15 cellular contexts compared by ENCODE assay signal in the genomic region with DNA sequence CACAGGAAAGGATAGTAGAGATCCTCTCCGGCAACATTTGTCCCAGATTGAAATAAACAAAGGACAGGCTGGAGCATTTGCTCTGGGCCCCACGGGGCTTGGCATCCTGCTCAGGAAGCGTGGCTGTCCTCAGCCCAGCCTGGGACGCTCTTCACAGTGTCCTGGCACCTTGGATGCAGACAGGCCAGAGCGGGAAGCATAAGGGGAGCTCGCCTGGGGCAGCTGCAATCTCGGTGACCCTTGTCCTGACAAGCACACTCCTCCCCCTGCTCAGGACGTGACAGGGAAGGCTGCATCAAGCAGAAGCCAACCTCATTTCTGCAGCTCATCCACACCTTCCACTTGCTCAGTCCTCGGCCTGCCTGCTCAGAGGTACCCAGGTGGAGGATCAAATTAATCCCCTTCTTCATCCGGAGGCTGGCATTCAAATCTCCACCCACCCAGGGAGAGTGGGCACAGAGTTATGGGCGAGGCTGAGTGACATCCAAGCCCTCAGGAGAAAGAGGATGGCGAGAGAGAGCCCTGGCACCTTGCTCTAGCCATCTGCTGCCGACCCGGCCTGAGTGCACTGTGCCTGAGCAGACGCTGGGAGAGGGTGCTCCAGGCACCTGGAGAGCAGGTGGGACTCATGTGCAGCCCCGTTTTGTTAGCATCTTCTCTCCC. TPM values are rescaled to one million over a fixed set of nuclear protein-coding genes. Genes with fewer than 3 reads are reported as not detected.
DNase-seq lines count a peak whose midpoint lies in the region; ATAC-seq and TF ChIP-seq lines count a peak whose summit lies in the region.
"Had no signal": no experiment of that assay in that cellular context is flagged by ENCODE, and none has a peak within 500 bp of the region (broad histone marks: within the 10 kb centered on the region; RNA-seq: fewer than 3 reads in every experiment).

No MANE protein-coding gene starts in this region.

- H3K4me1 ChIP-seq in liver (ENCODE audit: control insufficient read depth in 4 of 4, insufficient read depth in 4 of 4, low read length in 3 of 4) (peaks cover 0 to 9% (median 6%) of the 10 kb centered on the region in 4 donors), neural progenitor cell (no peaks in the 10 kb centered on the region)
- H3K4me1 ChIP-seq: BE2C, SJSA1 had no signal

- TF ChIP-seq RAD21 in liver (IDR thresholded peaks at IDR 0.05), result peak in 1 of 2 donors; percentile 38

- H3K4me1 Mint-ChIP-seq in mesothelial cell of epicardium (no peaks in the 10 kb centered on the region), neural progenitor cell (no peaks in the 10 kb centered on the region)
- H3K4me1 Mint-ChIP-seq: CD4-positive, alpha-beta memory T cell had no signal

- no peak overlapping the region for H3K27ac ChIP-seq in liver (ENCODE audit: low read depth in 1 of 2, low read length in 2 of 2)
- H3K27ac ChIP-seq in neural progenitor cell, result no peak overlapping the region
- H3K27ac ChIP-seq: SJSA1 had no signal

- H3K27ac Mint-ChIP-seq in mesothelial cell of epicardium (no peak overlapping the region), neural progenitor cell (no peak overlapping the region)

- H3K9me3 ChIP-seq in liver (ENCODE audit: control insufficient read depth in 4 of 4, low read length in 3 of 4) (no peaks in the 10 kb centered on the region), neural progenitor cell (ENCODE audit: low read depth) (no peaks in the 10 kb centered on the region)
- H3K9me3 ChIP-seq: BE2C, SJSA1 had no signal

- no peaks in the 10 kb centered on the region for H3F3A ChIP-seq in neural progenitor cell (ENCODE audit: low read depth)

- H3K9me3 Mint-ChIP-seq in mesothelial cell of epicardium (no peaks in the 10 kb centered on the region), neural progenitor cell (no peaks in the 10 kb centered on the region)
- H3K9me3 Mint-ChIP-seq: CD4-positive, alpha-beta memory T cell had no signal

- H3K4me3 ChIP-seq in liver (ENCODE audit: low read depth in 1 of 3, low read length in 3 of 3), result no peak overlapping the region
- no peak overlapping the region for H3K4me3 ChIP-seq in neural progenitor cell
- H3K4me3 ChIP-seq: SJSA1 had no signal

- no peak overlapping the region for H3K9ac ChIP-seq in liver (ENCODE audit: low read depth in 1 of 2, low read length in 2 of 2)
- H3K9ac ChIP-seq in neural progenitor cell, result no peak overlapping the region

- H3K4me2 ChIP-seq in neural progenitor cell, result no peak overlapping the region

- ATAC-seq in HG03571 (IDR thresholded peaks at IDR 0.05; ENCODE audit: unreplicated experiment), result no peak

- H2AFZ ChIP-seq in neural progenitor cell (replicated peaks), result no peak overlapping the region

- 61% methylated on average over 16 of the region's 16 CpGs for WGBS in liver

- TF ChIP-seq CTCF in liver (IDR thresholded peaks at IDR 0.05; ENCODE audit: low read depth, low read length, missing input control), result no peak
- TF ChIP-seq CTCF in mesothelial cell of epicardium (IDR thresholded peaks at IDR 0.05; ENCODE audit: unreplicated experiment), result no peak
- no peak for TF ChIP-seq CTCF in neural progenitor cell (IDR thresholded peaks at IDR 0.05)

- H3K36me3 Mint-ChIP-seq in mesothelial cell of epicardium, result no peaks in the 10 kb centered on the region
- no peaks in the 10 kb centered on the region for H3K36me3 Mint-ChIP-seq in neural progenitor cell
- H3K36me3 Mint-ChIP-seq: CD4-positive, alpha-beta memory T cell had no signal

- H3K36me3 ChIP-seq in liver (ENCODE audit: control insufficient read depth in 4 of 4, insufficient read depth in 3 of 4, low read depth in 1 of 4, low read length in 3 of 4) (no peaks in the 10 kb centered on the region), neural progenitor cell (no peaks in the 10 kb centered on the region)
- H3K36me3 ChIP-seq: BE2C, SJSA1 had no signal

- H4K20me1 ChIP-seq in neural progenitor cell (ENCODE audit: low read depth), result no peaks in the 10 kb centered on the region

- DNase-seq in AG20443 (ENCODE audit: low spot score) (peak; percentile 14), HuH-7 (ENCODE audit: low spot score) (peak; percentile 59), cerebellum (ENCODE audit: low spot score) (peak; percentile 87), mesothelial cell of epicardium (ENCODE audit: low spot score in 2 of 2, unreplicated experiment in 2 of 2) (no peak), neural progenitor cell (ENCODE audit: low spot score) (no peak), SKM-1 treated with dmso at 0.1 percent for 144 hours (lab: John Stamatoyannopoulos, UW; ENCODE audit: unreplicated experiment) (no peak)
- DNase-seq: BE2C; CD4-positive, alpha-beta memory T cell; NCI-H1417; NCI-H1930; NCI-H510A; RPMI8226 had no signal

- H3K79me2 ChIP-seq in neural progenitor cell (ENCODE audit: low read depth), result no peaks in the 10 kb centered on the region

- no peak overlapping the region for H3K4me3 Mint-ChIP-seq in mesothelial cell of epicardium
- H3K4me3 Mint-ChIP-seq in neural progenitor cell, result no peak overlapping the region
- H3K4me3 Mint-ChIP-seq: CD4-positive, alpha-beta memory T cell had no signal

- H3K27me3 ChIP-seq in liver (ENCODE audit: control insufficient read depth in 4 of 4, insufficient read depth in 4 of 4, low read length in 3 of 4) (no peaks in the 10 kb centered on the region), neural progenitor cell (no peaks in the 10 kb centered on the region)
- H3K27me3 ChIP-seq: BE2C, SJSA1 had no signal

- H3K27me3 Mint-ChIP-seq in mesothelial cell of epicardium (ENCODE audit: low read depth), result no peaks in the 10 kb centered on the region
- peaks cover 8% of the 10 kb centered on the region for H3K27me3 Mint-ChIP-seq in neural progenitor cell (ENCODE audit: insufficient read depth, low read depth)

TF ChIP-seq in liver, 16 proteins besides CTCF, POLR2A, EP300 and RAD21:
- TF ChIP-seq SP1 (IDR thresholded peaks at IDR 0.05) (peak; percentile 39), HNF4A (conservative IDR thresholded peaks at IDR 0.05) (peak; percentile 18 to 46), JUND (IDR thresholded peaks at IDR 0.05) (no peak), RXRA (IDR thresholded peaks at IDR 0.05) (peak; percentile 13 to 31), HNF4G (IDR thresholded peaks at IDR 0.05) (no peak), GABPA (IDR thresholded peaks at IDR 0.05 in 1 of 2, conservative IDR thresholded peaks at IDR 0.05 in 1 of 2) (no peak), EGR1 (IDR thresholded peaks at IDR 0.05; ENCODE audit: low read depth in 2 of 2) (no peak)
- TF ChIP-seq, protein P1, sequence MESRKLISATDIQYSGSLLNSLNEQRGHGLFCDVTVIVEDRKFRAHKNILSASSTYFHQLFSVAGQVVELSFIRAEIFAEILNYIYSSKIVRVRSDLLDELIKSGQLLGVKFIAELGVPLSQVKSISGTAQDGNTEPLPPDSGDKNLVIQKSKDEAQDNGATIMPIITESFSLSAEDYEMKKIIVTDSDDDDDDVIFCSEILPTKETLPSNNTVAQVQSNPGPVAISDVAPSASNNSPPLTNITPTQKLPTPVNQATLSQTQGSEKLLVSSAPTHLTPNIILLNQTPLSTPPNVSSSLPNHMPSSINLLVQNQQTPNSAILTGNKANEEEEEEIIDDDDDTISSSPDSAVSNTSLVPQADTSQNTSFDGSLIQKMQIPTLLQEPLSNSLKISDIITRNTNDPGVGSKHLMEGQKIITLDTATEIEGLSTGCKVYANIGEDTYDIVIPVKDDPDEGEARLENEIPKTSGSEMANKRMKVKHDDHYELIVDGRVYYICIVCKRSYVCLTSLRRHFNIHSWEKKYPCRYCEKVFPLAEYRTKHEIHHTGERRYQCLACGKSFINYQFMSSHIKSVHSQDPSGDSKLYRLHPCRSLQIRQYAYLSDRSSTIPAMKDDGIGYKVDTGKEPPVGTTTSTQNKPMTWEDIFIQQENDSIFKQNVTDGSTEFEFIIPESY (IDR thresholded peaks at IDR 0.05), result no peak
- TF ChIP-seq, protein P2, sequence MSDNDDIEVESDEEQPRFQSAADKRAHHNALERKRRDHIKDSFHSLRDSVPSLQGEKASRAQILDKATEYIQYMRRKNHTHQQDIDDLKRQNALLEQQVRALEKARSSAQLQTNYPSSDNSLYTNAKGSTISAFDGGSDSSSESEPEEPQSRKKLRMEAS (IDR thresholded peaks at IDR 0.05), result no peak
TF ChIP-seq in liver: peak in this region for 3.

RNA-seq across cellular contexts. Expression of a gene that starts 47.6 kb away (rescaled TPM):
- total RNA-seq in cerebellum, result 13.9 TPM
- total RNA-seq in liver, result 1 to 10 TPM; 6.8 to 7.7 TPM
- 1 to 10 TPM; 4.9 to 5.5 TPM for polyA plus RNA-seq in liver
- total RNA-seq in mesothelial cell of epicardium, result 13.7 to 14.8 TPM (median 14.1 TPM) in 3 replicates
- 15.8 and 27.4 TPM in 2 replicates for total RNA-seq in neural progenitor cell (ENCODE audit: low replicate concordance)

RNA-seq across cellular contexts. Expression of a gene that starts 57.6 kb away (rescaled TPM):
- 53.9 TPM for total RNA-seq in cerebellum
- 10 to 100 TPM; 10.0 to 12.7 TPM for total RNA-seq in liver
- 1 to 10 TPM; 5.9 to 7.0 TPM for polyA plus RNA-seq in liver
- 20.9 to 24.2 TPM (median 23.0 TPM) in 3 replicates for total RNA-seq in mesothelial cell of epicardium
- total RNA-seq in neural progenitor cell (ENCODE audit: low replicate concordance), result 41.0 and 41.8 TPM in 2 replicates

Comparison
In these comparisons a context has a peak if more than half of its experiments do, and no peak if none do; other contexts are left out.
1. DNase-seq: peak in AG20443 (single experiment), HuH-7 (single experiment) and cerebellum (single experiment); none in mesothelial cell of epicardium (0 of 2), neural progenitor cell (single experiment) and SKM-1 treated with dmso at 0.1 percent for 144 hours (single experiment).